Comparison of ENCODE assay signal across 31 cellular contexts in genomic region chr10:32744321-32744720, GRCh38.
"Had no signal": no experiment of that assay in that cellular context is flagged by ENCODE, and none has a peak within 500 bp of the region (broad histone marks: within the 10 kb centered on the region; RNA-seq: fewer than 3 reads in every experiment).

No MANE protein-coding gene starts in this region.

- H3K4me1 ChIP-seq: body of pancreas, esophagus squamous epithelium had no signal

- H3K4me3 Mint-ChIP-seq: activated B cell treated with CpG ODN at 0.5 μM for 24 hours; activated CD8-positive, alpha-beta T cell treated with anti-CD3 and anti-CD28 coated beads for 36 hours; activated naive CD8-positive, alpha-beta T cell; activated T-cell treated with anti-CD3 and anti-CD28 coated beads, Interleukin-2, amount 50 U/mL, for 4 hours; activated T-helper 17 cell treated with anti-CD3 and anti-CD28 coated beads, Interleukin-2, amount 50 U/mL, for 72 hours; central memory CD8-positive, alpha-beta T cell; dendritic cell treated with granulocyte-macrophage colony-stimulating factor and Interleukin-4, amounts not matched to agents 40 ng/mL and 50 ng/mL, for 4 days; endodermal cell; T-helper 17 cell; T-helper 2 cell treated with Interferon-gamma antibody and Interleukin-4, amounts not matched to agents 5 μg/mL and 100 μg/mL, for 36 hours had no signal

- H3K9me3 Mint-ChIP-seq: activated T-helper 17 cell treated with anti-CD3 and anti-CD28 coated beads, Interleukin-2, amount 50 U/mL, for 72 hours; endodermal cell had no signal

- H3K4me3 ChIP-seq: body of pancreas, coronary artery, dorsolateral prefrontal cortex, esophagus squamous epithelium had no signal

- FAIRE-seq: frontal cortex had no signal

- H3K4me1 Mint-ChIP-seq: activated B cell treated with CpG ODN at 0.5 μM for 24 hours; activated T-helper 17 cell treated with anti-CD3 and anti-CD28 coated beads, Interleukin-2, amount 50 U/mL, for 72 hours; central memory CD8-positive, alpha-beta T cell; endodermal cell; T-helper 17 cell had no signal

- H3K36me3 ChIP-seq: WERI-Rb-1 had no signal

- ATAC-seq: activated CD4-positive, CD25-positive, alpha-beta regulatory T cell treated with anti-CD3 and anti-CD28 coated beads, Interleukin-2, amount 50 U/mL, for 24 hours; activated CD8-positive, alpha-beta T cell treated with anti-CD3 and anti-CD28 coated beads for 36 hours; activated T-cell treated with anti-CD3 and anti-CD28 coated beads, Interleukin-2, amount 50 U/mL, for 4 hours; activated T-helper 17 cell treated with anti-CD3 and anti-CD28 coated beads, Interleukin-2, amount 50 U/mL, for 72 hours; body of pancreas; T-helper 17 cell had no signal

- DNase-seq: activated B cell treated with CpG ODN at 0.5 μM for 24 hours; activated CD4-positive, alpha-beta T cell treated with anti-CD3 and anti-CD28 coated beads for 48 hours; activated CD4-positive, alpha-beta T cell treated with anti-CD3 and anti-CD28 coated beads, Interleukin-2, amount 50 U/mL, for 1 hour; activated CD4-positive, alpha-beta T cell treated with anti-CD3 and anti-CD28 coated beads, Interleukin-2, amount 50 U/mL, for 48 hours; activated CD8-positive, alpha-beta memory T cell treated with anti-CD3 and anti-CD28 coated beads for 24 hours; activated CD8-positive, alpha-beta T cell treated with anti-CD3 and anti-CD28 coated beads for 36 hours; activated effector memory CD4-positive, alpha-beta T cell treated with Interleukin-2 at 50 U/mL for 16 hours; activated gamma-delta T cell treated with Interleukin-2 at 50 U/mL for 16 hours; activated naive CD4-positive, alpha-beta T cell treated with anti-CD3 and anti-CD28 coated beads, Interleukin-2, amount 50 U/mL, for 16 hours; activated naive CD4-positive, alpha-beta T cell treated with Interleukin-2 at 50 U/mL for 16 hours; activated T-cell treated with anti-CD3 and anti-CD28 coated beads, Interleukin-2, amount 50 U/mL, for 4 hours; amniotic stem cell; anterior cingulate cortex; body of pancreas; dorsolateral prefrontal cortex; effector memory CD4-positive, alpha-beta T cell; endodermal cell; esophagus squamous epithelium; head of caudate nucleus; T-helper 1 cell; T-helper 17 cell; T1000; WERI-Rb-1 had no signal

- H3K27me3 ChIP-seq: body of pancreas, dorsolateral prefrontal cortex, esophagus squamous epithelium had no signal

- H3K27ac Mint-ChIP-seq: activated B cell treated with CpG ODN at 0.5 μM for 24 hours; activated CD8-positive, alpha-beta T cell treated with anti-CD3 and anti-CD28 coated beads for 36 hours; activated naive CD8-positive, alpha-beta T cell; activated T-helper 17 cell treated with anti-CD3 and anti-CD28 coated beads, Interleukin-2, amount 50 U/mL, for 72 hours; dendritic cell treated with granulocyte-macrophage colony-stimulating factor and Interleukin-4, amounts not matched to agents 40 ng/mL and 50 ng/mL, for 4 days; endodermal cell; T-helper 17 cell; T-helper 2 cell treated with Interferon-gamma antibody and Interleukin-4, amounts not matched to agents 5 μg/mL and 100 μg/mL, for 36 hours had no signal

- H3K27me3 Mint-ChIP-seq: activated B cell treated with CpG ODN at 0.5 μM for 24 hours; activated CD8-positive, alpha-beta T cell treated with anti-CD3 and anti-CD28 coated beads for 36 hours; activated naive CD8-positive, alpha-beta T cell; activated T-helper 17 cell treated with anti-CD3 and anti-CD28 coated beads, Interleukin-2, amount 50 U/mL, for 72 hours; central memory CD8-positive, alpha-beta T cell; dendritic cell treated with granulocyte-macrophage colony-stimulating factor and Interleukin-4, amounts not matched to agents 40 ng/mL and 50 ng/mL, for 4 days; T-helper 17 cell had no signal

- H3K27ac ChIP-seq: body of pancreas, coronary artery, dorsolateral prefrontal cortex, esophagus squamous epithelium, WERI-Rb-1 had no signal
